Comparison of ENCODE assay signal across 31 cellular contexts in the genomic region with DNA sequence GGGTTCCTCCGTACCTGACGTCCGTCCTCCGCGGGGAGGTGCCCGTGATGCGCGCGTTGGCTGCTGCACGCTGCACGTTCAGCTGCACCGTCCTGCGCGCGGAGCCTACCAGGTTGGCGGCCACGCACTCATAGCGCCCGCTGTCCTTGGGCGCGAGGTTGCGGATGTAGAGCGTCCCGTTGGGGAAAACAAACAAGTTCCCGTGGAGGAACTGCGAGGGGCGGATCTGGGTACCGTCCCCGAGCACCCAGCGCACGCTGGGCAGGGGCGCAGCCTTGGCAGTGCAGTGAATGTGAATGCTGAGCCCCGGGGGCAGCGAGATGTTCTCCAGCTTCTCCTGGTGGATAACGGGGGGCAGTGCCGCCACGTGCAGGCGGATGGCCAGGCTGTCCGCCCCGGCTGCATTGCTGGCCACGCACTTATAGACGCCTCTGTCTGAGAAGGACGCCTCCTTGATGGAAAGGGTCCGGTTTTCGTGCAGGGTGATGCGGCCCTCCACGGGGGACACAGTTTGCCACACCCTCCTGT. TPM values are rescaled to one million over a fixed set of nuclear protein-coding genes. Genes with fewer than 3 reads are reported as not detected.
"Had no signal": no experiment of that assay in that cellular context is flagged by ENCODE, and none has a peak within 500 bp of the region (broad histone marks: within the 10 kb centered on the region; RNA-seq: fewer than 3 reads in every experiment).

No MANE protein-coding gene starts in this region.

- H3K27ac ChIP-seq: ovary, parathyroid adenoma, psoas muscle, right lobe of liver, skin epidermis, spleen, suprapubic skin, testis, tibial artery, transverse colon, upper lobe of right lung, uterus had no signal

- ATAC-seq: naive thymus-derived CD8-positive, alpha-beta T cell; natural killer cell treated with Interleukin-12 subunit alpha and Interleukin-12 subunit beta and Interleukin-15 and Interleukin-18, amount 100 ng/mL, for 72 hours; psoas muscle; right cardiac atrium; right lobe of liver; stimulated activated memory B cell treated with anti-CD40 and anti-IgM and Interleukin-4, amounts not matched to agents 10 μg/mL and 1 μg/mL and 100 μg/mL, for 72 hours; stimulated activated naive CD8-positive, alpha-beta T cell treated with anti-CD3 and anti-CD28 coated beads, Interleukin-15, amount 100 ng/mL, for 72 hours; stimulated activated naive CD8-positive, alpha-beta T cell treated with anti-CD3 and anti-CD28 coated beads, Interleukin-15, Interleukin-2, amounts not matched to agents 100 U/mL and 50 U/mL, for 24 hours; upper lobe of right lung had no signal

- H3K27ac Mint-ChIP-seq: naive thymus-derived CD8-positive, alpha-beta T cell; natural killer cell treated with Interleukin-12 subunit alpha and Interleukin-12 subunit beta and Interleukin-15 and Interleukin-18, amount 100 ng/mL, for 72 hours; nephron progenitor cell; progenitor cell of endocrine pancreas; stimulated activated memory B cell treated with anti-CD40 and anti-IgM and Interleukin-4, amounts not matched to agents 10 μg/mL and 1 μg/mL and 100 μg/mL, for 72 hours; stimulated activated naive CD8-positive, alpha-beta T cell treated with anti-CD3 and anti-CD28 coated beads, Interleukin-15, amount 100 ng/mL, for 72 hours; type B pancreatic cell had no signal

- H3K27me3 Mint-ChIP-seq: natural killer cell treated with Interleukin-12 subunit alpha and Interleukin-12 subunit beta and Interleukin-15 and Interleukin-18, amount 100 ng/mL, for 72 hours; progenitor cell of endocrine pancreas; stimulated activated memory B cell treated with anti-CD40 and anti-IgM and Interleukin-4, amounts not matched to agents 10 μg/mL and 1 μg/mL and 100 μg/mL, for 72 hours; stimulated activated naive CD8-positive, alpha-beta T cell treated with anti-CD3 and anti-CD28 coated beads, Interleukin-15, amount 100 ng/mL, for 72 hours; type B pancreatic cell had no signal

- H3K36me3 Mint-ChIP-seq: naive thymus-derived CD8-positive, alpha-beta T cell; natural killer cell treated with Interleukin-12 subunit alpha and Interleukin-12 subunit beta and Interleukin-15 and Interleukin-18, amount 100 ng/mL, for 72 hours; stimulated activated memory B cell treated with anti-CD40 and anti-IgM and Interleukin-4, amounts not matched to agents 10 μg/mL and 1 μg/mL and 100 μg/mL, for 72 hours had no signal

- H3K4me3 Mint-ChIP-seq: naive thymus-derived CD8-positive, alpha-beta T cell; natural killer cell treated with Interleukin-12 subunit alpha and Interleukin-12 subunit beta and Interleukin-15 and Interleukin-18, amount 100 ng/mL, for 72 hours; nephron progenitor cell; neural crest cell; stimulated activated memory B cell treated with anti-CD40 and anti-IgM and Interleukin-4, amounts not matched to agents 10 μg/mL and 1 μg/mL and 100 μg/mL, for 72 hours; stimulated activated naive CD8-positive, alpha-beta T cell treated with anti-CD3 and anti-CD28 coated beads, Interleukin-15, amount 100 ng/mL, for 72 hours; type B pancreatic cell had no signal

- H3K4me3 ChIP-seq: ovary, psoas muscle, right lobe of liver, skin epidermis, smooth muscle cell, spleen, suprapubic skin, testis, tibial artery, transverse colon, upper lobe of right lung, uterus had no signal

- H3K9me3 Mint-ChIP-seq: natural killer cell treated with Interleukin-12 subunit alpha and Interleukin-12 subunit beta and Interleukin-15 and Interleukin-18, amount 100 ng/mL, for 72 hours had no signal

- H3K4me1 ChIP-seq: parathyroid adenoma, psoas muscle, right lobe of liver, spleen, suprapubic skin, testis, tibial artery, transverse colon, upper lobe of right lung, uterus had no signal

- H2AFZ ChIP-seq: parathyroid adenoma had no signal

- H3K4me1 Mint-ChIP-seq: naive thymus-derived CD8-positive, alpha-beta T cell; nephron progenitor cell; neural crest cell; stimulated activated memory B cell treated with anti-CD40 and anti-IgM and Interleukin-4, amounts not matched to agents 10 μg/mL and 1 μg/mL and 100 μg/mL, for 72 hours; stimulated activated naive CD8-positive, alpha-beta T cell treated with anti-CD3 and anti-CD28 coated beads, Interleukin-15, amount 100 ng/mL, for 72 hours had no signal

- H3K9ac ChIP-seq: parathyroid adenoma had no signal

- H3K36me3 ChIP-seq: ovary, right lobe of liver, suprapubic skin, transverse colon, upper lobe of right lung, uterus had no signal

- H3K9me3 ChIP-seq: ovary, psoas muscle, right lobe of liver, suprapubic skin, testis, tibial artery, transverse colon, upper lobe of right lung, uterus had no signal

- DNase-seq: naive thymus-derived CD8-positive, alpha-beta T cell; nephron progenitor cell; occipital lobe; ovary; psoas muscle; right cardiac atrium; right lobe of liver; spleen; stimulated activated CD4-positive, alpha-beta T cell treated with anti-CD3 and anti-CD28 coated beads, Interleukin-12 subunit alpha, Interleukin-12 subunit beta, amount 100 ng/mL, for 4 hours; stimulated activated CD4-positive, alpha-beta T cell treated with anti-CD3 and anti-CD28 coated beads, Interleukin-1b, Interleukin-23, amount 100 ng/mL, for 48 hours; stimulated activated CD4-positive, alpha-beta T cell treated with anti-CD3 and anti-CD28 coated beads, Interleukin-4, amount 100 ng/mL, for 1 hour; stimulated activated CD4-positive, alpha-beta T cell treated with anti-CD3 and anti-CD28 coated beads, Interleukin-4, amount 100 ng/mL, for 4 hours; stimulated activated CD8-positive, alpha-beta memory T cell treated with anti-CD3 and anti-CD28 coated beads, Interleukin-4, amount 100 ng/mL, for 48 hours; stimulated activated naive CD4-positive, alpha-beta T cell; stimulated activated naive CD8-positive, alpha-beta T cell treated with anti-CD3 and anti-CD28 coated beads, Interleukin-15, amount 100 ng/mL, for 72 hours; stimulated activated naive CD8-positive, alpha-beta T cell treated with anti-CD3 and anti-CD28 coated beads, Interleukin-15, Interleukin-2, amounts not matched to agents 100 U/mL and 50 U/mL, for 24 hours; substantia nigra; testis; tibial artery; transverse colon; upper lobe of right lung; uterus had no signal

- H3K4me2 ChIP-seq: smooth muscle cell had no signal

- H3K27me3 ChIP-seq: ovary, right lobe of liver, spleen, suprapubic skin, testis, tibial artery, transverse colon, upper lobe of right lung, uterus had no signal

RNA-seq across cellular contexts. Expression of gene MXRA5, which starts 29.2 kb away (rescaled TPM):
- total RNA-seq: naive thymus-derived CD8-positive, alpha-beta T cell; natural killer cell treated with Interleukin-12 subunit alpha and Interleukin-12 subunit beta and Interleukin-15 and Interleukin-18, amount 100 ng/mL, for 72 hours had no signal
- polyA plus RNA-seq: naive thymus-derived CD8-positive, alpha-beta T cell had no signal
